Comparison of ENCODE assay signal across 8 cellular contexts in the genomic region with DNA sequence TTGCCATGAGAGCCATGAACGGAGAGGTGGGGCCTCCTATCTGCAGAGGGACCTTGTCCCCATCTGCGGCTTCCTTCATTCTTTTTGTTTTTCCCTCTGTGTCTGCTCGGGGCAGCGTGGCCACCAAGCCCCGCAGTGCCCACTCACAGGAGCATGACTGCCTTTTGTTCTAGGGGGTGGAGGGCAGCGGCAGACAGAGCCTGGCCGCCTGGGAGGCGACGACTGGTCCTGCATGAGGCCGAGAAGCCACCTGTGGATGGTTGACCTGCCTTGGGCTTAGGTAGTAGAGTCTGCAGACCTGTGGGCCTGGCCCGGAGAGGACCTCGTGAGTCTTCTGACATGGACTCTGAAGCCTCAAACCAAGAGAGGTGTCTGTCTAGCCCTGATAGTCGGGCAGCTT. TPM values are rescaled to one million over a fixed set of nuclear protein-coding genes. Genes with fewer than 3 reads are reported as not detected.
DNase-seq lines count a peak whose midpoint lies in the region; ATAC-seq and TF ChIP-seq lines count a peak whose summit lies in the region.

No MANE protein-coding gene starts in this region.

- H3K9me3 ChIP-seq in WERI-Rb-1 (ENCODE audit: severe bottlenecking): no peaks in the 10 kb centered on the region
- H3K9me3 ChIP-seq in skeletal muscle satellite cell (replicated peaks; ENCODE audit: low read length): no peaks in the 10 kb centered on the region

- H3K4me2 ChIP-seq in skeletal muscle satellite cell (ENCODE audit: low read length): peak overlapping the region; percentile 88

- no peak overlapping the region for H3K4me3 ChIP-seq in H7 (ENCODE audit: insufficient read depth, low read depth, low read length)
- no peak overlapping the region; the same call in 1 of the 2 replicates for H3K4me3 ChIP-seq in WERI-Rb-1 (ENCODE audit: low read depth, low read length)
- peak overlapping the region; percentile 90 for H3K4me3 ChIP-seq in fibroblast of villous mesenchyme (ENCODE audit: low read depth, low read length)
- H3K4me3 ChIP-seq in skeletal muscle satellite cell (ENCODE audit: low read length): peak overlapping the region; percentile 90

- H3K4me1 ChIP-seq in skeletal muscle satellite cell (ENCODE audit: control insufficient read depth, insufficient read depth, low read length): peaks cover 29% of the 10 kb centered on the region

- ATAC-seq in GM21825 (IDR thresholded peaks at IDR 0.05; ENCODE audit: unreplicated experiment): no peak

- H3K27me3 ChIP-seq in H7 (ENCODE audit: control insufficient read depth, insufficient read depth, low read length) (no peaks in the 10 kb centered on the region), WERI-Rb-1 (ENCODE audit: insufficient read depth, low read depth, severe bottlenecking) (peaks cover 18% of the 10 kb centered on the region), skeletal muscle satellite cell (ENCODE audit: control insufficient read depth, insufficient read depth, low read length) (no peaks in the 10 kb centered on the region)

- H3K27ac ChIP-seq in WERI-Rb-1: peak overlapping the region; percentile 98; the same call in 1 of the 2 replicates

- TF ChIP-seq CTCF in WERI-Rb-1 (IDR thresholded peaks at IDR 0.05; ENCODE audit: low read depth, low read length): no peak
- TF ChIP-seq CTCF in fibroblast of villous mesenchyme (IDR thresholded peaks at IDR 0.05; ENCODE audit: insufficient read depth, low read depth, low read length): no peak

- peaks cover 24% of the 10 kb centered on the region for H3K36me3 ChIP-seq in H7 (replicated peaks; ENCODE audit: control insufficient read depth, insufficient read depth, low read length)
- H3K36me3 ChIP-seq in WERI-Rb-1: peaks cover 47% of the 10 kb centered on the region
- peaks cover 48% of the 10 kb centered on the region for H3K36me3 ChIP-seq in skeletal muscle satellite cell (ENCODE audit: insufficient read depth, low read length)

- peak overlapping the region; percentile 100 for H3K9ac ChIP-seq in skeletal muscle satellite cell (ENCODE audit: low read depth, low read length)

- DNase-seq in H7: peak; percentile 18
- no peak for DNase-seq in WERI-Rb-1
- no peak for DNase-seq in fibroblast of villous mesenchyme (ENCODE audit: low read depth)
- DNase-seq in pons (ENCODE audit: low spot score): no peak
- DNase-seq in HuH-7 (ENCODE audit: low spot score): no peak
- no peak for DNase-seq in NCI-H524 (lab: John Stamatoyannopoulos, UW)

RNA-seq across cellular contexts. Expression of a gene that starts 1.4 kb away (rescaled TPM):
- total RNA-seq in H7 (2014; rRNA removed; shearing (Covaris generic)): 112 and 116 TPM in 2 replicates
- total RNA-seq in fibroblast of villous mesenchyme: 121 and 348 TPM in 2 replicates
- total RNA-seq in skeletal muscle satellite cell (2012; rRNA removed): 416 and 518 TPM in 2 replicates

RNA-seq across cellular contexts. Expression of a gene that starts 21.6 kb away (rescaled TPM):
- total RNA-seq in H7 (2014; rRNA removed; shearing (Covaris generic)): 24.3 and 55.1 TPM in 2 replicates
- 58.7 and 87.3 TPM in 2 replicates for total RNA-seq in fibroblast of villous mesenchyme
- 91.7 and 94.6 TPM in 2 replicates for total RNA-seq in skeletal muscle satellite cell (2012; rRNA removed)

RNA-seq across cellular contexts. Expression of a gene that starts 36.1 kb away (rescaled TPM):
- total RNA-seq in H7 (2014; rRNA removed; shearing (Covaris generic)): 4.0 and 6.5 TPM in 2 replicates
- 7.8 and 12.2 TPM in 2 replicates for total RNA-seq in fibroblast of villous mesenchyme
- total RNA-seq in skeletal muscle satellite cell (2012; rRNA removed): 5.8 and 7.6 TPM in 2 replicates

RNA-seq across cellular contexts. Expression of a gene that starts 54.0 kb away (rescaled TPM):
- 158 and 159 TPM in 2 replicates for total RNA-seq in H7 (2014; rRNA removed; shearing (Covaris generic))
- 126 and 200 TPM in 2 replicates for total RNA-seq in fibroblast of villous mesenchyme
- 70.2 and 82.6 TPM in 2 replicates for total RNA-seq in skeletal muscle satellite cell (2012; rRNA removed)

Comparison
In these comparisons a context has a peak if more than half of its experiments do, and no peak if none do; other contexts are left out.
1. H3K4me3 ChIP-seq: peak in fibroblast of villous mesenchyme (single experiment) and skeletal muscle satellite cell (single experiment); none in H7 (single experiment) and WERI-Rb-1 (single experiment).